Comparison of ENCODE assay signal across 15 cellular contexts in the genomic region with DNA sequence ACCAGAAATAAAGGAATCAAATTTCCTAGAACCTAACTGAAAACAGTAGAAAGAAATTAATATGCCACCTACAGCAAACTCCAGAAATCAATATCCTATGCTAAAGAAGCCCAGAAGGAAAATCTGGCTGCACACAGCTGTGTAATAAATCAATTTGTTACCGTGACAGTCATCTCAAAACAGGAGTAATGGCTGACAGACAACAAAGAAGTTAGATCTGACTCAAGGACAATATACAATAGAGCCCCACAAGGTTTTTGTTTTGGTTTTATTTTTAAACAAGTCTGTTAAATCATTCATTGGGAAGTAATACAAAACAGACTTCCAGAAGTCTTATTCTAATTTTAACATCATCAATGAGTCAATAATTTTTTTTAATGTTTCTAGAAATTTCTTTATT.
DNase-seq lines count a peak whose midpoint lies in the region; ATAC-seq and TF ChIP-seq lines count a peak whose summit lies in the region.
"Had no signal": no experiment of that assay in that cellular context is flagged by ENCODE, and none has a peak within 500 bp of the region (broad histone marks: within the 10 kb centered on the region; RNA-seq: fewer than 3 reads in every experiment).

No MANE protein-coding gene starts in this region.

- no peak for DNase-seq in activated naive CD4-positive, alpha-beta T cell treated with anti-CD3 and anti-CD28 coated beads, Interleukin-2, amount 50 U/mL, for 72 hours (ENCODE audit: low spot score in 2 of 2)
- no peak for DNase-seq in activated naive CD4-positive, alpha-beta T cell treated with Interleukin-2 at 50 U/mL for 16 hours
- DNase-seq in PC-3 (peak; percentile 18), Ammon's horn (ENCODE audit: low spot score) (no peak), HPDE6-E6E7 (ENCODE audit: extremely low spot score) (no peak), NCI-H526 treated with DMSO at 0.1 percent for 48 hours (lab: John Stamatoyannopoulos, UW) (no peak)
- no peak for DNase-seq in stimulated activated naive B cell treated with anti-CD40 and anti-IgM and Interleukin-4, amounts not matched to agents 10 μg/mL and 1 μg/mL and 100 μg/mL, for 72 hours
- DNase-seq: C1 segment of cervical spinal cord, foreskin fibroblast, kidney, NCI-H2081, nephron progenitor cell, spleen had no signal

- H3K79me2 ChIP-seq in PC-3 (ENCODE audit: low read length): peaks cover 52% of the 10 kb centered on the region

- POLR2A ChIA-PET in PC-3 (lab: Charles Lee; ENCODE audit: unreplicated experiment): no interaction called here

- peaks cover 11% of the 10 kb centered on the region; the same call in 1 of the 2 replicates for H3K4me1 ChIP-seq in PC-3 (ENCODE audit: insufficient read depth, low read length)

- no peaks in the 10 kb centered on the region for H3K9me3 Mint-ChIP-seq in activated naive CD4-positive, alpha-beta T cell treated with anti-CD3 and anti-CD28 coated beads, Interleukin-2, amount 50 U/mL, for 72 hours
- H3K9me3 Mint-ChIP-seq in stimulated activated naive B cell treated with anti-CD40 and anti-IgM and Interleukin-4, amounts not matched to agents 10 μg/mL and 1 μg/mL and 100 μg/mL, for 72 hours: no peaks in the 10 kb centered on the region
- H3K9me3 Mint-ChIP-seq: nephron progenitor cell had no signal

- no peaks in the 10 kb centered on the region for H3K36me3 ChIP-seq in PC-3 (ENCODE audit: low read depth, low read length)

- intact Hi-C loops in PC-3 (cut with micrococcal nuclease): no loop called here

- H3K9me2 ChIP-seq in PC-3 (replicated peaks; ENCODE audit: low read length): no peaks in the 10 kb centered on the region

- no peak overlapping the region for H3K4me3 ChIP-seq in PC-3 (ENCODE audit: low read length)
- H3K4me3 ChIP-seq: spleen had no signal

- H3K27ac ChIP-seq in PC-3 (ENCODE audit: low read length): no peak overlapping the region

- H3K36me3 Mint-ChIP-seq in activated naive CD4-positive, alpha-beta T cell treated with anti-CD3 and anti-CD28 coated beads, Interleukin-2, amount 50 U/mL, for 72 hours: no peaks in the 10 kb centered on the region
- peaks cover 4 to 33% of the 10 kb centered on the region in 2 donors for H3K36me3 Mint-ChIP-seq in stimulated activated naive B cell treated with anti-CD40 and anti-IgM and Interleukin-4, amounts not matched to agents 10 μg/mL and 1 μg/mL and 100 μg/mL, for 72 hours

- H3K4me3 Mint-ChIP-seq in stimulated activated naive B cell treated with anti-CD40 and anti-IgM and Interleukin-4, amounts not matched to agents 10 μg/mL and 1 μg/mL and 100 μg/mL, for 72 hours: no peak overlapping the region
- H3K4me3 Mint-ChIP-seq: activated naive CD8-positive, alpha-beta T cell; nephron progenitor cell had no signal

- H3K9ac ChIP-seq in PC-3 (ENCODE audit: low read length): no peak overlapping the region

- H4K20me1 ChIP-seq in PC-3 (ENCODE audit: low read length): no peaks in the 10 kb centered on the region; the same call in 1 of the 2 replicates

- no peak overlapping the region for H3K4me2 ChIP-seq in PC-3 (ENCODE audit: low read length)

- ATAC-seq in activated naive CD4-positive, alpha-beta T cell treated with anti-CD3 and anti-CD28 coated beads, Interleukin-2, amount 50 U/mL, for 72 hours: peak; percentile 82 to 98
- peak; percentile 66 for ATAC-seq in HG02973 (IDR thresholded peaks at IDR 0.05; ENCODE audit: unreplicated experiment)
- peak; percentile 57; the same call in 1 of the 2 replicates for ATAC-seq in PC-3
- peak; percentile 67 to 78 for ATAC-seq in stimulated activated naive B cell treated with anti-CD40 and anti-IgM and Interleukin-4, amounts not matched to agents 10 μg/mL and 1 μg/mL and 100 μg/mL, for 72 hours (replicated peaks)

- H3K27me3 ChIP-seq in PC-3 (ENCODE audit: low read length): no peaks in the 10 kb centered on the region
- H3K27me3 ChIP-seq: spleen had no signal

- BruUV-seq in PC-3 (replicated peaks; lab: Mats Ljungman, UMichigan): no TSS peak

- CTCF ChIA-PET in PC-3 (lab: Charles Lee): no interaction called here

- H3K9me3 ChIP-seq in PC-3 (ENCODE audit: low read length): no peaks in the 10 kb centered on the region
- H3K9me3 ChIP-seq: spleen had no signal

- no peak overlapping the region for H3K27ac Mint-ChIP-seq in activated naive CD4-positive, alpha-beta T cell treated with anti-CD3 and anti-CD28 coated beads, Interleukin-2, amount 50 U/mL, for 72 hours
- H3K27ac Mint-ChIP-seq in stimulated activated naive B cell treated with anti-CD40 and anti-IgM and Interleukin-4, amounts not matched to agents 10 μg/mL and 1 μg/mL and 100 μg/mL, for 72 hours: no peak overlapping the region
- H3K27ac Mint-ChIP-seq: activated naive CD8-positive, alpha-beta T cell; nephron progenitor cell had no signal

- no peaks in the 10 kb centered on the region for H3K27me3 Mint-ChIP-seq in stimulated activated naive B cell treated with anti-CD40 and anti-IgM and Interleukin-4, amounts not matched to agents 10 μg/mL and 1 μg/mL and 100 μg/mL, for 72 hours
- H3K27me3 Mint-ChIP-seq: activated naive CD8-positive, alpha-beta T cell had no signal

- no peak for TF ChIP-seq CTCF in PC-3 (conservative IDR thresholded peaks at IDR 0.05; ENCODE audit: low read depth, low read length)

- H2AFZ ChIP-seq in PC-3 (ENCODE audit: low read length): no peak overlapping the region

- H3K4me1 Mint-ChIP-seq in stimulated activated naive B cell treated with anti-CD40 and anti-IgM and Interleukin-4, amounts not matched to agents 10 μg/mL and 1 μg/mL and 100 μg/mL, for 72 hours: peaks cover 39 to 78% of the 10 kb centered on the region in 2 donors

- H3F3A ChIP-seq in PC-3 (ENCODE audit: low read length, unreplicated experiment): no peaks in the 10 kb centered on the region
